11 cellular contexts compared by ENCODE assay signal in the genomic region with DNA sequence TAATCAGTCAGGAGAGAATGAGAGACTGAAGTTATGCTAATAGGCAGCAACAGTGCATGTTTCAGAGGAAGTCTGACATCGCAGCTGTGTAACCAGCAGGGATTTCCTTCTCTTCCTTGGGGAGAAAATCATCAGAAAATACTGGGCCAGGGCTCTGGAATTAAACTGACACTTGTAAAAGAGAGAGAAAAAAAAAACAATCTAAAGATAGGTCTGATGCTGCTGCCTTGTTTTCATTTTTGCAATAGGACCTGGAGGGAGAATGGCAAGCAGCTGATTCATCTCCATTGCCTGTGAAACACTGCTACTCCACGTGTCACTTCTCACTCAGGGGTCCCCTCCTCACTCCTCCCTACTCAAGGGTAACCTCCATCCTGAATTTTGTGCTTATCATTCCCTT. TPM values are rescaled to one million over a fixed set of nuclear protein-coding genes. Genes with fewer than 3 reads are reported as not detected.
DNase-seq lines count a peak whose midpoint lies in the region; ATAC-seq, FAIRE-seq and TF ChIP-seq lines count a peak whose summit lies in the region.
"Had no signal": no experiment of that assay in that cellular context is flagged by ENCODE, and none has a peak within 500 bp of the region (broad histone marks: within the 10 kb centered on the region; RNA-seq: fewer than 3 reads in every experiment).

No MANE protein-coding gene starts in this region.

- H3K79me2 ChIP-seq in K562 (ENCODE audit: control insufficient read depth, insufficient read depth, low read length) (no peaks in the 10 kb centered on the region), keratinocyte (ENCODE audit: control insufficient read depth, insufficient read depth, low read length) (no peaks in the 10 kb centered on the region)

- H3K9ac ChIP-seq in K562 (ENCODE audit: insufficient read depth in 1 of 2, low read depth in 2 of 2, low read length in 2 of 2) (no peak overlapping the region), keratinocyte (ENCODE audit: control insufficient read depth, extremely low read depth, insufficient read depth, low read length) (peak overlapping the region; percentile 63)

- intact Hi-C loops in activated CD4-positive, alpha-beta memory T cell treated with anti-CD3 and anti-CD28 coated beads for 36 hours (cut with micrococcal nuclease) = no loop called here
- intact Hi-C loops in K562 (cut with micrococcal nuclease) = no loop called here
- intact Hi-C loops in transverse colon (cut with DNase I; ENCODE audit: low total_unique reads) = no loop called here

- TF ChIP-seq POLR2A in K562 (conservative IDR thresholded peaks at IDR 0.05) (no peak), transverse colon (IDR thresholded peaks at IDR 0.05) (no peak)

- H4K20me1 ChIP-seq in K562 (replicated peaks; ENCODE audit: control insufficient read depth, insufficient read depth, low read length) = no peaks in the 10 kb centered on the region; the same call in 1 of the 2 replicates
- H4K20me1 ChIP-seq in keratinocyte (ENCODE audit: control insufficient read depth, extremely low read depth, insufficient read depth, low read length) = no peaks in the 10 kb centered on the region

- ATAC-seq in K562 (no peak), GM19463 (IDR thresholded peaks at IDR 0.05; ENCODE audit: unreplicated experiment) (no peak), HG03139 (IDR thresholded peaks at IDR 0.05; ENCODE audit: unreplicated experiment) (no peak)

- H3K4me2 ChIP-seq in K562 (ENCODE audit: insufficient read depth, low read length) (no peak overlapping the region), keratinocyte (ENCODE audit: control insufficient read depth, extremely low read depth, insufficient read depth, low read depth, low read length) (peak overlapping the region; percentile 33)

- dilution Hi-C loops in keratinocyte (cut with MboI; ENCODE audit: extremely low pct_ligation_motif_present, low sequenced_read_pairs) = no loop called here

- BruUV-seq in K562 (replicated peaks; lab: Mats Ljungman, UMichigan) = no TSS peak

- no peaks in the 10 kb centered on the region for H3K9me3 ChIP-seq in K562 (replicated peaks; ENCODE audit: control insufficient read depth, insufficient read depth, low read depth, low read length)
- H3K9me3 ChIP-seq in keratinocyte (ENCODE audit: control insufficient read depth, low read depth, low read length) = no peaks in the 10 kb centered on the region
- H3K9me3 ChIP-seq in transverse colon = no peaks in the 10 kb centered on the region
- H3K9me3 ChIP-seq: right lobe of liver had no signal

- peaks cover 12 to 22% of the 10 kb centered on the region in 2 experiments for H3K4me1 ChIP-seq in K562 (replicated peaks in 1 of 2; ENCODE audit: control insufficient read depth in 2 of 2, insufficient read depth in 2 of 2, low read length in 2 of 2)
- H3K4me1 ChIP-seq in keratinocyte (ENCODE audit: control insufficient read depth, extremely low read depth, insufficient read depth, low read length) = peaks cover 23% of the 10 kb centered on the region
- peaks cover 4 to 42% (median 13%) of the 10 kb centered on the region in 4 donors for H3K4me1 ChIP-seq in transverse colon

- H3K36me3 ChIP-seq in K562 (ENCODE audit: control insufficient read depth, insufficient read depth, low read length) = peaks cover 4% of the 10 kb centered on the region; the same call in 1 of the 3 replicates
- H3K36me3 ChIP-seq in keratinocyte (ENCODE audit: control insufficient read depth in 2 of 2, extremely low read depth in 1 of 2, insufficient read depth in 2 of 2, low read length in 2 of 2) = peaks cover 6 to 7% of the 10 kb centered on the region in 2 experiments
- H3K36me3 ChIP-seq in transverse colon = peaks cover 0 to 11% (median 0%) of the 10 kb centered on the region in 4 donors

- POLR2A ChIA-PET in activated CD4-positive, alpha-beta memory T cell treated with anti-CD3 and anti-CD28 coated beads for 36 hours (lab: Charles Lee) = interaction anchor here (0.6 to 1.5 kb wide), 4 partner anchors 11 to 248 kb away, joined by 3 to 6 read pairs (median 3); no protein-coding TSS in a partner anchor
- POLR2A ChIA-PET in activated CD4-positive, alpha-beta memory T cell treated with anti-CD3 and anti-CD28 coated beads, Interleukin-2, amount 10 ng/mL, durations not matched to agents 7 days and 5 days (lab: Charles Lee) = interaction anchor here (1.2 to 3.4 kb wide), 4 partner anchors 23 to 290 kb away, joined by 11 to 24 read pairs (median 15); partner anchors contain the start of gene SSH2
- POLR2A ChIA-PET in K562 (lab: Yijun Ruan, JAX) = interaction anchor here (0.7 to 2.1 kb wide), 7 partner anchors 14 to 291 kb away, joined by 3 to 11 read pairs (median 6); partner anchors contain the start of gene SSH2

- H3K27me3 Mint-ChIP-seq in activated CD4-positive, alpha-beta memory T cell treated with anti-CD3 and anti-CD28 coated beads for 36 hours = no peaks in the 10 kb centered on the region
- no peaks in the 10 kb centered on the region for H3K27me3 Mint-ChIP-seq in activated CD4-positive, alpha-beta memory T cell treated with anti-CD3 and anti-CD28 coated beads, Interleukin-2, amount 10 ng/mL, durations not matched to agents 7 days and 5 days

- no peak for TF ChIP-seq CTCF in K562 (IDR thresholded peaks at IDR 0.05 in 2 of 3, conservative IDR thresholded peaks at IDR 0.05 in 1 of 3; ENCODE audit: insufficient read depth in 2 of 3, low read depth in 1 of 3, low read length in 3 of 3)
- no peak for TF ChIP-seq CTCF in keratinocyte (optimal IDR thresholded peaks at IDR 0.05 in 1 of 3, IDR thresholded peaks at IDR 0.05 in 1 of 3, conservative IDR thresholded peaks at IDR 0.05 in 1 of 3; ENCODE audit: extremely low read depth in 1 of 3, insufficient read depth in 2 of 3, low read length in 3 of 3)
- TF ChIP-seq CTCF in transverse colon (IDR thresholded peaks at IDR 0.05) = no peak

- H3K27me3 ChIP-seq in K562 (ENCODE audit: control insufficient read depth in 2 of 2, insufficient read depth in 2 of 2, low read length in 2 of 2) (no peaks in the 10 kb centered on the region), keratinocyte (ENCODE audit: control insufficient read depth, extremely low read depth, insufficient read depth, low read length) (no peaks in the 10 kb centered on the region), transverse colon (no peaks in the 10 kb centered on the region)
- H3K27me3 ChIP-seq: right lobe of liver had no signal

- peaks cover 17% of the 10 kb centered on the region for H3K36me3 Mint-ChIP-seq in activated CD4-positive, alpha-beta memory T cell treated with anti-CD3 and anti-CD28 coated beads for 36 hours
- H3K36me3 Mint-ChIP-seq in activated CD4-positive, alpha-beta memory T cell treated with anti-CD3 and anti-CD28 coated beads, Interleukin-2, amount 10 ng/mL, durations not matched to agents 7 days and 5 days (ENCODE audit: low read depth) = peaks cover 28% of the 10 kb centered on the region

- peaks cover 27% of the 10 kb centered on the region for H3K4me1 Mint-ChIP-seq in activated CD4-positive, alpha-beta memory T cell treated with anti-CD3 and anti-CD28 coated beads for 36 hours (ENCODE audit: low read depth)
- peaks cover 19% of the 10 kb centered on the region for H3K4me1 Mint-ChIP-seq in activated CD4-positive, alpha-beta memory T cell treated with anti-CD3 and anti-CD28 coated beads, Interleukin-2, amount 10 ng/mL, durations not matched to agents 7 days and 5 days

- peak overlapping the region; percentile 3 for H3K27ac Mint-ChIP-seq in activated CD4-positive, alpha-beta memory T cell treated with anti-CD3 and anti-CD28 coated beads for 36 hours
- H3K27ac Mint-ChIP-seq in activated CD4-positive, alpha-beta memory T cell treated with anti-CD3 and anti-CD28 coated beads, Interleukin-2, amount 10 ng/mL, durations not matched to agents 7 days and 5 days = no peak overlapping the region

- TF ChIP-seq EP300 in K562 (IDR thresholded peaks at IDR 0.05; ENCODE audit: low read length) (no peak), transverse colon (IDR thresholded peaks at IDR 0.05; ENCODE audit: low read depth) (no peak)

- H2AFZ ChIP-seq in K562 (ENCODE audit: low read depth, low read length) (no peak overlapping the region), keratinocyte (ENCODE audit: control insufficient read depth, low read length) (peak overlapping the region; percentile 25)

- H3K4me3 ChIP-seq in K562 (no peak overlapping the region), keratinocyte (ENCODE audit: control insufficient read depth in 2 of 3, extremely low read depth in 1 of 3, insufficient read depth in 2 of 3, low read depth in 1 of 3, low read length in 3 of 3) (no peak overlapping the region), transverse colon (no peak overlapping the region)
- H3K4me3 ChIP-seq: right lobe of liver had no signal

- in situ Hi-C loops in K562 (cut with MboI) = loop anchor here (5.0 kb wide), 2 partner anchors 137 to 292 kb away; partner anchors contain the start of gene SSH2
- in situ Hi-C loops in transverse colon (cut with MboI; ENCODE audit: low pct_ligation_motif_present in 1 of 4, low pct_unique_long_range_greater_than_20kb in 1 of 4, low sequenced_read_pairs in 3 of 4) = loop anchor here in 3 of 4 donors (10.0 to 25.0 kb wide), 3 partner anchors 144 to 297 kb away; partner anchors contain the start of genes EFCAB5 (in 1 of the 3) and SSH2 (in 1 of the 3)

- H3K9me1 ChIP-seq in K562 (ENCODE audit: control insufficient read depth, insufficient read depth, low read length) (no peaks in the 10 kb centered on the region), keratinocyte (ENCODE audit: control insufficient read depth, extremely low read depth, insufficient read depth, low read length) (no peaks in the 10 kb centered on the region)

- FAIRE-seq in K562 (lab: Jason Lieb, UNC) (no peak), keratinocyte (lab: Jason Lieb, UNC) (no peak)
- FAIRE-seq: endometrium had no signal

- no peaks in the 10 kb centered on the region for H3K9me3 Mint-ChIP-seq in activated CD4-positive, alpha-beta memory T cell treated with anti-CD3 and anti-CD28 coated beads for 36 hours
- H3K9me3 Mint-ChIP-seq in activated CD4-positive, alpha-beta memory T cell treated with anti-CD3 and anti-CD28 coated beads, Interleukin-2, amount 10 ng/mL, durations not matched to agents 7 days and 5 days = no peaks in the 10 kb centered on the region

- no peak for DNase-seq in activated CD4-positive, alpha-beta memory T cell treated with anti-CD3 and anti-CD28 coated beads for 36 hours
- DNase-seq in activated CD4-positive, alpha-beta memory T cell treated with anti-CD3 and anti-CD28 coated beads, Interleukin-2, amount 10 ng/mL, durations not matched to agents 7 days and 5 days = no peak
- DNase-seq in K562 (ENCODE audit: extremely low read depth in 1 of 4, low spot score in 3 of 4) = no peak
- no peak for DNase-seq in keratinocyte (ENCODE audit: low read depth, low spot score)
- no peak for DNase-seq in transverse colon
- no peak for DNase-seq in NCI-H1930 (lab: John Stamatoyannopoulos, UW)
- DNase-seq: Karpas-422 had no signal

- 40% methylated on average over 2 of the region's 2 CpGs for WGBS in K562 (ENCODE audit: insufficient coverage, low coverage, missing lambda C conversion rate)
- 56 to 57% methylated on average over 2 of the region's 2 CpGs for WGBS in transverse colon (ENCODE audit: low coverage in 1 of 2), 2 donors

- H3K27ac ChIP-seq in K562 (ENCODE audit: extremely low read depth, low read depth, low read length) (no peak overlapping the region), keratinocyte (ENCODE audit: control insufficient read depth, insufficient read depth, low read length) (peak overlapping the region; percentile 89), transverse colon (peak overlapping the region in 3 of 4 donors; percentile 42 to 65 (median 63))
- H3K27ac ChIP-seq: right lobe of liver had no signal

- no peak overlapping the region for H3K4me3 Mint-ChIP-seq in activated CD4-positive, alpha-beta memory T cell treated with anti-CD3 and anti-CD28 coated beads for 36 hours
- H3K4me3 Mint-ChIP-seq in activated CD4-positive, alpha-beta memory T cell treated with anti-CD3 and anti-CD28 coated beads, Interleukin-2, amount 10 ng/mL, durations not matched to agents 7 days and 5 days = no peak overlapping the region

- CTCF ChIA-PET in activated CD4-positive, alpha-beta memory T cell treated with anti-CD3 and anti-CD28 coated beads for 36 hours (lab: Charles Lee) = interaction anchor here (0.6 to 8.0 kb wide), 16 partner anchors 12 to 449 kb away, joined by 3 to 196 read pairs (median 6); partner anchors contain the start of gene SSH2
- CTCF ChIA-PET in activated CD4-positive, alpha-beta memory T cell treated with anti-CD3 and anti-CD28 coated beads, Interleukin-2, amount 10 ng/mL, durations not matched to agents 7 days and 5 days (lab: Charles Lee) = interaction anchor here (0.9 to 4.2 kb wide), 14 partner anchors 9 to 290 kb away, joined by 3 to 114 read pairs (median 8); partner anchors contain the start of genes CORO6 and SSH2
- CTCF ChIA-PET in K562 (lab: Yijun Ruan, JAX; ENCODE audit: low intra/inter-chr PET ratio) = interaction anchor here (1.0 to 2.9 kb wide), 3 partner anchors 138 to 453 kb away, joined by 5 to 40 read pairs (median 11); partner anchors contain the start of gene SSH2

- no peak for TF ChIP-seq RAD21 in K562 (CRISPR knock-in tag; conservative IDR thresholded peaks at IDR 0.05 in 1 of 2, IDR thresholded peaks at IDR 0.05 in 1 of 2)

RNA-seq across cellular contexts. Expression of gene CORO6, which starts 17.7 kb away (rescaled TPM):
- 10 to 100 TPM; 21.3 to 22.1 TPM for total RNA-seq in activated CD4-positive, alpha-beta memory T cell treated with anti-CD3 and anti-CD28 coated beads for 36 hours
- 1 to 10 TPM; 5.3 to 5.6 TPM for total RNA-seq in activated CD4-positive, alpha-beta memory T cell treated with anti-CD3 and anti-CD28 coated beads, Interleukin-2, amount 10 ng/mL, durations not matched to agents 7 days and 5 days
- total RNA-seq in K562 (2011; cell fraction: chromatin; rRNA removed; ENCODE audit: low replicate concordance) = 15.2 and 53.0 TPM in 2 replicates
- total RNA-seq in K562 (2011; cell fraction: nucleolus; rRNA removed) = 19.7 and 21.4 TPM in 2 replicates
- total RNA-seq in K562 (2011; cell fraction: nucleoplasm; rRNA removed) = 13.7 and 15.3 TPM in 2 replicates
- total RNA-seq in K562 (2014; rRNA removed) (2.8 and 2.9 TPM in 2 replicates), K562 (2014; rRNA removed; fragmentation: Illumina TruSeq; extraction: Trizol) (0.47 and 0.64 TPM in 2 replicates), K562 (2015; rRNA removed; fragmentation: Illumina TruSeq; extraction: Trizol) (1.7 and 2.5 TPM in 2 replicates), K562 (2021) (4.4 TPM in 2 replicates), transverse colon (10 to 100 TPM; 12.2 to 37.4 (median 13.9) TPM)
- polyA plus RNA-seq in K562 (2011; rRNA removed) (9.8 and 11.9 TPM in 2 replicates), K562 (2014; fragmentation: Illumina TruSeq; extraction: Trizol) (2.4 and 3.1 TPM in 2 replicates), K562 (2014; fragmentation: Nextera tagmentation; extraction: Ambion mirVana) (under 1 TPM; 0.04 to 0.11 TPM), K562 (2014; rRNA removed) (6.6 and 9.1 TPM in 2 replicates), keratinocyte (20.5 to 50.9 TPM (median 28.8 TPM) in 3 replicates)
- 4.9 and 9.8 TPM in 2 replicates for polyA plus RNA-seq in K562 (2011; cell fraction: cytosol; rRNA removed)
- polyA plus RNA-seq in K562 (2011; cell fraction: nucleus; rRNA removed) = 96.7 and 310 TPM in 2 replicates
- 4.9 and 6.6 TPM in 2 replicates for polyA plus RNA-seq in K562 (2012)
- 5.3 and 14.2 TPM in 2 replicates for polyA minus RNA-seq in K562 (2011; rRNA and poly(A)+ RNA removed)
- 2.5 and 5.4 TPM in 2 replicates for polyA minus RNA-seq in K562 (2011; cell fraction: cytosol; rRNA and poly(A)+ RNA removed)
- 15.4 and 24.0 TPM in 2 replicates for polyA minus RNA-seq in K562 (2011; cell fraction: nucleus; rRNA and poly(A)+ RNA removed)
- polyA plus RNA-seq in keratinocyte (2011; ENCODE audit: low read depth) = 6.6 TPM
- polyA plus RNA-seq in keratinocyte (2011; cell fraction: cytosol; rRNA removed) = 9.2 and 10.8 TPM in 2 replicates
- 191 and 224 TPM in 2 replicates for polyA plus RNA-seq in keratinocyte (2011; cell fraction: nucleus; rRNA removed)
- 14.6 and 16.8 TPM in 2 replicates for polyA plus RNA-seq in keratinocyte (2012; ENCODE audit: low replicate concordance)
- 34.8 to 68.4 TPM (median 42.9 TPM) in 3 replicates for polyA minus RNA-seq in keratinocyte
- polyA minus RNA-seq in keratinocyte (2011; cell fraction: cytosol; rRNA and poly(A)+ RNA removed) = 17.6 TPM
- 35.6 and 40.7 TPM in 2 replicates for polyA minus RNA-seq in keratinocyte (2011; cell fraction: nucleus; rRNA and poly(A)+ RNA removed)

RNA-seq across cellular contexts. Expression of gene ANKRD13B, which starts 47.5 kb away (rescaled TPM):
- 10 to 100 TPM; 14.1 to 15.1 TPM for total RNA-seq in activated CD4-positive, alpha-beta memory T cell treated with anti-CD3 and anti-CD28 coated beads for 36 hours
- 10 to 100 TPM; 11.3 to 13.6 TPM for total RNA-seq in activated CD4-positive, alpha-beta memory T cell treated with anti-CD3 and anti-CD28 coated beads, Interleukin-2, amount 10 ng/mL, durations not matched to agents 7 days and 5 days
- 17.2 and 53.9 TPM in 2 replicates for total RNA-seq in K562 (2011; cell fraction: chromatin; rRNA removed; ENCODE audit: low replicate concordance)
- 37.9 and 41.4 TPM in 2 replicates for total RNA-seq in K562 (2011; cell fraction: nucleolus; rRNA removed)
- total RNA-seq in K562 (2011; cell fraction: nucleoplasm; rRNA removed) = 20.8 and 22.1 TPM in 2 replicates
- total RNA-seq in K562 (2014; rRNA removed) (15.8 and 17.1 TPM in 2 replicates), K562 (2014; rRNA removed; fragmentation: Illumina TruSeq; extraction: Trizol) (2.5 and 3.5 TPM in 2 replicates), K562 (2015; rRNA removed; fragmentation: Illumina TruSeq; extraction: Trizol) (4.3 and 5.0 TPM in 2 replicates), K562 (2021) (22.3 and 28.1 TPM in 2 replicates), transverse colon (1 to 10 TPM; 2.9 to 8.6 (median 5.6) TPM)
- polyA plus RNA-seq in K562 (2011; rRNA removed) (4.6 and 6.5 TPM in 2 replicates), K562 (2014; fragmentation: Illumina TruSeq; extraction: Trizol) (10.3 and 11.7 TPM in 2 replicates), K562 (2014; fragmentation: Nextera tagmentation; extraction: Ambion mirVana) (under 1 TPM; 0.15 to 0.59 TPM), K562 (2014; rRNA removed) (14.2 and 15.6 TPM in 2 replicates), keratinocyte (3.7 to 6.5 TPM (median 5.0 TPM) in 3 replicates)
- polyA plus RNA-seq in K562 (2011; cell fraction: cytosol; rRNA removed) = 3.9 and 14.6 TPM in 2 replicates
- polyA plus RNA-seq in K562 (2011; cell fraction: nucleus; rRNA removed) = 28.4 and 73.6 TPM in 2 replicates
- 9.4 and 11.3 TPM in 2 replicates for polyA plus RNA-seq in K562 (2012)
- polyA minus RNA-seq in K562 (2011; rRNA and poly(A)+ RNA removed) = 2.5 and 3.7 TPM in 2 replicates
- polyA minus RNA-seq in K562 (2011; cell fraction: cytosol; rRNA and poly(A)+ RNA removed) = 8.7 and 9.4 TPM in 2 replicates
- 11.3 and 11.8 TPM in 2 replicates for polyA minus RNA-seq in K562 (2011; cell fraction: nucleus; rRNA and poly(A)+ RNA removed)
- polyA plus RNA-seq in keratinocyte (2011; ENCODE audit: low read depth) = 3.7 TPM
- polyA plus RNA-seq in keratinocyte (2011; cell fraction: cytosol; rRNA removed) = 2.8 and 5.7 TPM in 2 replicates
- polyA plus RNA-seq in keratinocyte (2011; cell fraction: nucleus; rRNA removed) = 13.0 and 14.3 TPM in 2 replicates
- polyA plus RNA-seq in keratinocyte (2012; ENCODE audit: low replicate concordance) = 6.7 and 7.8 TPM in 2 replicates
- polyA minus RNA-seq in keratinocyte = 4.8 to 12.7 TPM (median 5.3 TPM) in 3 replicates
- 12.9 TPM for polyA minus RNA-seq in keratinocyte (2011; cell fraction: cytosol; rRNA and poly(A)+ RNA removed)
- polyA minus RNA-seq in keratinocyte (2011; cell fraction: nucleus; rRNA and poly(A)+ RNA removed) = 6.2 and 9.9 TPM in 2 replicates

RNA-seq across cellular contexts. Expression of gene GIT1, which starts 51.0 kb away (rescaled TPM):
- 10 to 100 TPM; 51.3 to 54.4 TPM for total RNA-seq in activated CD4-positive, alpha-beta memory T cell treated with anti-CD3 and anti-CD28 coated beads for 36 hours
- total RNA-seq in activated CD4-positive, alpha-beta memory T cell treated with anti-CD3 and anti-CD28 coated beads, Interleukin-2, amount 10 ng/mL, durations not matched to agents 7 days and 5 days = 10 to 100 TPM; 76.6 to 80.4 TPM
- 26.1 and 92.6 TPM in 2 replicates for total RNA-seq in K562 (2011; cell fraction: chromatin; rRNA removed; ENCODE audit: low replicate concordance)
- total RNA-seq in K562 (2011; cell fraction: nucleolus; rRNA removed) = 53.0 and 61.9 TPM in 2 replicates
- total RNA-seq in K562 (2011; cell fraction: nucleoplasm; rRNA removed) = 24.8 and 33.5 TPM in 2 replicates
- total RNA-seq in K562 (2014; rRNA removed) (22.6 and 27.5 TPM in 2 replicates), K562 (2014; rRNA removed; fragmentation: Illumina TruSeq; extraction: Trizol) (7.2 and 11.4 TPM in 2 replicates), K562 (2015; rRNA removed; fragmentation: Illumina TruSeq; extraction: Trizol) (17.1 and 17.3 TPM in 2 replicates), K562 (2021) (31.3 and 35.3 TPM in 2 replicates), transverse colon (10 to 100 TPM; 39.2 to 71.8 (median 41.3) TPM)
- polyA plus RNA-seq in K562 (2011; rRNA removed) (15.9 and 16.5 TPM in 2 replicates), K562 (2014; fragmentation: Illumina TruSeq; extraction: Trizol) (29.9 and 31.2 TPM in 2 replicates), K562 (2014; fragmentation: Nextera tagmentation; extraction: Ambion mirVana) (under 1 TPM; 0.35 to 0.38 TPM), K562 (2014; rRNA removed) (21.4 and 21.6 TPM in 2 replicates), keratinocyte (35.9 to 42.7 TPM (median 37.9 TPM) in 3 replicates)
- polyA plus RNA-seq in K562 (2011; cell fraction: cytosol; rRNA removed) = 12.4 and 42.3 TPM in 2 replicates
- polyA plus RNA-seq in K562 (2011; cell fraction: nucleus; rRNA removed) = 30.8 and 82.9 TPM in 2 replicates
- 22.2 and 29.8 TPM in 2 replicates for polyA plus RNA-seq in K562 (2012)
- 7.8 and 14.8 TPM in 2 replicates for polyA minus RNA-seq in K562 (2011; rRNA and poly(A)+ RNA removed)
- 22.0 and 24.6 TPM in 2 replicates for polyA minus RNA-seq in K562 (2011; cell fraction: cytosol; rRNA and poly(A)+ RNA removed)
- 21.4 and 31.9 TPM in 2 replicates for polyA minus RNA-seq in K562 (2011; cell fraction: nucleus; rRNA and poly(A)+ RNA removed)
- polyA plus RNA-seq in keratinocyte (2011; ENCODE audit: low read depth) = 34.5 TPM
- 26.3 and 43.3 TPM in 2 replicates for polyA plus RNA-seq in keratinocyte (2011; cell fraction: cytosol; rRNA removed)
- 55.9 and 64.8 TPM in 2 replicates for polyA plus RNA-seq in keratinocyte (2011; cell fraction: nucleus; rRNA removed)
- 28.3 and 36.4 TPM in 2 replicates for polyA plus RNA-seq in keratinocyte (2012; ENCODE audit: low replicate concordance)
- 43.0 to 93.0 TPM (median 49.5 TPM) in 3 replicates for polyA minus RNA-seq in keratinocyte
- polyA minus RNA-seq in keratinocyte (2011; cell fraction: cytosol; rRNA and poly(A)+ RNA removed) = 58.7 TPM
- 36.5 and 45.9 TPM in 2 replicates for polyA minus RNA-seq in keratinocyte (2011; cell fraction: nucleus; rRNA and poly(A)+ RNA removed)
